In genomic region chr11:66708026-66708579, GRCh38 we compare ENCODE assay signal across 1 cellular context.
TF ChIP-seq lines count a peak whose summit lies in the region.

No MANE protein-coding gene starts in this region.

TF ChIP-seq in GM23338, 12 proteins besides CTCF, POLR2A, EP300 and RAD21 (continued from another document):
- TF ChIP-seq ZNF462 (CRISPR knock-in tag; IDR thresholded peaks at IDR 0.05), result no peak
- no peak for TF ChIP-seq POLR2AphosphoS5 (IDR thresholded peaks at IDR 0.05; ENCODE audit: low read depth)
- TF ChIP-seq JUNB (IDR thresholded peaks at IDR 0.05; ENCODE audit: unreplicated experiment), result no peak
- TF ChIP-seq STAT1 (IDR thresholded peaks at IDR 0.05; ENCODE audit: unreplicated experiment), result no peak
- TF ChIP-seq EZH2 (IDR thresholded peaks at IDR 0.05; ENCODE audit: low read depth, unreplicated experiment), result no peak
- no peak for TF ChIP-seq REST (IDR thresholded peaks at IDR 0.05; ENCODE audit: unreplicated experiment)
- TF ChIP-seq EZH2phosphoT487 (IDR thresholded peaks at IDR 0.05; ENCODE audit: unreplicated experiment), result no peak
- no peak for TF ChIP-seq NANOG (IDR thresholded peaks at IDR 0.05; ENCODE audit: borderline replicate concordance)
- TF ChIP-seq ZNF114 (CRISPR knock-in tag; IDR thresholded peaks at IDR 0.05), result no peak
- no peak for TF ChIP-seq CREB1 (CRISPR knock-in tag; IDR thresholded peaks at IDR 0.05; ENCODE audit: low read depth)
